ENCODE assay signal across 28 cellular contexts in the genomic region with DNA sequence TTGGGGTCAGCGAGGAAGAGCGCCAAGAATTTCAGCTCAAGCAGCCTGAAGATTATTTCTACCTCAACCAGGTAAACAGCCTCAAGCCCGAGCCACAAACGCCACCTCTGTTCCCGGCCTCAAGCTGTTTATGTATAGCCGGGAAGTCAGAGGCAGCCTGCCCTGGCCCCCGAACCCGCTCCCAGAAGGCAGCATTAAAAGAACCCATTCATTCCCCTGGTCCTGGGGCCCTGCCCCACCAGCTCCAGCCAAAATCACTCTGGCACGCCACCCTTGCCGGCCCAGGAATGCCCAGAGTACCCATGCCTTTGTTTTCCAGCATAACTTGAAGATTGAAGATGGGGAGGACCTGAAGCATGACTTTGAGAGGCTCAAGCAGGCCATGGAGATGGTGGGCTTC.
"Had no signal": no experiment of that assay in that cellular context is flagged by ENCODE, and none has a peak within 500 bp of the region (broad histone marks: within the 10 kb centered on the region; RNA-seq: fewer than 3 reads in every experiment).

No MANE protein-coding gene starts in this region.

- ATAC-seq: left colon; left lung; lower lobe of right lung; natural killer cell; pancreas; right cardiac atrium; sciatic nerve; stimulated activated naive B cell treated with anti-CD40 and anti-IgM and Interleukin-4, amounts not matched to agents 10 μg/mL and 1 μg/mL and 100 μg/mL, for 72 hours; stimulated activated naive CD8-positive, alpha-beta T cell treated with anti-CD3 and anti-CD28 coated beads, Interleukin-15, Interleukin-2, amounts not matched to agents 100 U/mL and 50 U/mL, for 24 hours; upper lobe of right lung had no signal

- H3K4me3 Mint-ChIP-seq: immature natural killer cell; mesothelial cell of epicardium; naive B cell; natural killer cell; stimulated activated naive B cell treated with anti-CD40 and anti-IgM and Interleukin-4, amounts not matched to agents 10 μg/mL and 1 μg/mL and 100 μg/mL, for 72 hours had no signal

- H3K9me3 Mint-ChIP-seq: immature natural killer cell; mesothelial cell of epicardium; naive B cell; natural killer cell; stimulated activated naive B cell treated with anti-CD40 and anti-IgM and Interleukin-4, amounts not matched to agents 10 μg/mL and 1 μg/mL and 100 μg/mL, for 72 hours had no signal

- DNase-seq: hypothalamus; immature natural killer cell; kidney; left colon; lower lobe of right lung; mesendoderm; naive B cell; natural killer cell; nucleus accumbens; pancreas; retina; right cardiac atrium; stimulated activated CD4-positive, alpha-beta T cell treated with anti-CD3 and anti-CD28 coated beads, Interleukin-12 subunit alpha, Interleukin-12 subunit beta, amount 100 ng/mL, for 4 hours; stimulated activated CD4-positive, alpha-beta T cell treated with anti-CD3 and anti-CD28 coated beads, Interleukin-15, amount 100 ng/mL, for 24 hours; stimulated activated CD4-positive, alpha-beta T cell treated with anti-CD3 and anti-CD28 coated beads, Interleukin-2, amount 100 ng/mL, for 24 hours; stimulated activated CD4-positive, alpha-beta T cell treated with anti-CD3 and anti-CD28 coated beads, Interleukin-4, amount 100 ng/mL, for 1 hour; stimulated activated naive B cell treated with anti-CD40 and anti-IgM and Interleukin-4, amounts not matched to agents 10 μg/mL and 1 μg/mL and 100 μg/mL, for 72 hours; stimulated activated naive CD8-positive, alpha-beta T cell treated with anti-CD3 and anti-CD28 coated beads, Interleukin-15, Interleukin-2, amounts not matched to agents 100 U/mL and 50 U/mL, for 24 hours; stomach; testis; thyroid gland; transverse colon; upper lobe of right lung had no signal

- FAIRE-seq: islet of Langerhans, kidney, pancreas, urothelium cell line had no signal

- H3K36me3 Mint-ChIP-seq: natural killer cell had no signal

- H3K27ac Mint-ChIP-seq: mesothelial cell of epicardium; natural killer cell; stimulated activated naive B cell treated with anti-CD40 and anti-IgM and Interleukin-4, amounts not matched to agents 10 μg/mL and 1 μg/mL and 100 μg/mL, for 72 hours had no signal

- H3K4me1 Mint-ChIP-seq: immature natural killer cell, natural killer cell had no signal

- H3K27me3 Mint-ChIP-seq: naive B cell; stimulated activated naive B cell treated with anti-CD40 and anti-IgM and Interleukin-4, amounts not matched to agents 10 μg/mL and 1 μg/mL and 100 μg/mL, for 72 hours had no signal
